Comparison of ENCODE assay signal across 9 cellular contexts in genomic region chr1:243946946-243947345, GRCh38.
DNase-seq lines count a peak whose midpoint lies in the region; ATAC-seq and TF ChIP-seq lines count a peak whose summit lies in the region.
"Had no signal": no experiment of that assay in that cellular context is flagged by ENCODE, and none has a peak within 500 bp of the region (broad histone marks: within the 10 kb centered on the region; RNA-seq: fewer than 3 reads in every experiment).

No MANE protein-coding gene starts in this region.

- intact Hi-C loops in HCT116 (cut with micrococcal nuclease): no loop called here
- intact Hi-C loops in activated CD4-positive, alpha-beta T cell treated with anti-CD3 and anti-CD28 coated beads for 36 hours (cut with DNase I, micrococcal nuclease): loop anchor here (1.0 to 10.0 kb wide), 5 partner anchors 239 to 603 kb away; no protein-coding TSS in a partner anchor

- no peak for TF ChIP-seq POLR2A in HCT116 (IDR thresholded peaks at IDR 0.05; ENCODE audit: borderline replicate concordance, extremely low read depth, insufficient read depth, insufficient read length)

- H3K9me3 Mint-ChIP-seq in CD8-positive, alpha-beta memory T cell: no peaks in the 10 kb centered on the region
- H3K9me3 Mint-ChIP-seq in activated CD4-positive, alpha-beta T cell treated with anti-CD3 and anti-CD28 coated beads for 36 hours (ENCODE audit: low read depth): no peaks in the 10 kb centered on the region

- peak; percentile 40 for TF ChIP-seq RAD21 in HCT116 (IDR thresholded peaks at IDR 0.05; ENCODE audit: low read depth)

- no peak overlapping the region for H2AFZ ChIP-seq in HCT116 (ENCODE audit: low read depth, low read length, poor library complexity, severe bottlenecking)

- H4K20me1 ChIP-seq in HCT116 (ENCODE audit: insufficient read depth): no peaks in the 10 kb centered on the region

- BruUV-seq in HCT116 (replicated peaks; lab: Mats Ljungman, UMichigan): no TSS peak

- POLR2A ChIA-PET in CD8-positive, alpha-beta memory T cell (lab: Charles Lee): no interaction called here
- POLR2A ChIA-PET in HCT116 (lab: Charles Lee): no interaction called here
- POLR2A ChIA-PET in activated CD4-positive, alpha-beta T cell treated with anti-CD3 and anti-CD28 coated beads for 36 hours (lab: Charles Lee): no interaction called here

- no peaks in the 10 kb centered on the region for H3K36me3 ChIP-seq in CD8-positive, alpha-beta memory T cell (ENCODE audit: insufficient read depth, low read length)
- H3K36me3 ChIP-seq in HCT116 (ENCODE audit: control insufficient read depth in 1 of 2, insufficient read depth in 2 of 2, low read length in 2 of 2): no peaks in the 10 kb centered on the region
- H3K36me3 ChIP-seq: thoracic aorta had no signal

- no peak overlapping the region for H3K27ac Mint-ChIP-seq in CD8-positive, alpha-beta memory T cell
- H3K27ac Mint-ChIP-seq in activated CD4-positive, alpha-beta T cell treated with anti-CD3 and anti-CD28 coated beads for 36 hours: no peak overlapping the region

- no peak overlapping the region for H3K4me2 ChIP-seq in HCT116 (ENCODE audit: low read length)

- no peak overlapping the region for H3K4me3 ChIP-seq in CD8-positive, alpha-beta memory T cell (ENCODE audit: low read length)
- no peak overlapping the region for H3K4me3 ChIP-seq in HCT116 (replicated peaks in 1 of 2; ENCODE audit: low read depth in 1 of 2, low read length in 2 of 2)
- no peak overlapping the region for H3K4me3 ChIP-seq in fibroblast of mammary gland (ENCODE audit: control insufficient read depth, low read depth, low read length)
- H3K4me3 ChIP-seq: thoracic aorta had no signal

- no peaks in the 10 kb centered on the region for H3K79me2 ChIP-seq in HCT116 (ENCODE audit: insufficient read depth, low read length)

- H3K4me1 ChIP-seq in CD8-positive, alpha-beta memory T cell (ENCODE audit: insufficient read depth, low read length): no peaks in the 10 kb centered on the region
- H3K4me1 ChIP-seq in HCT116 (ENCODE audit: control insufficient read depth in 1 of 2, insufficient read depth in 2 of 2, low read length in 2 of 2): no peaks in the 10 kb centered on the region

- peaks cover 3 to 18% of the 10 kb centered on the region in 2 donors for H3K27me3 Mint-ChIP-seq in CD8-positive, alpha-beta memory T cell
- peaks cover under 1% of the 10 kb centered on the region for H3K27me3 Mint-ChIP-seq in activated CD4-positive, alpha-beta T cell treated with anti-CD3 and anti-CD28 coated beads for 36 hours

- no peaks in the 10 kb centered on the region for H3K9me2 ChIP-seq in HCT116 (ENCODE audit: insufficient read depth)

- H3K9ac ChIP-seq in HCT116 (ENCODE audit: low read length): no peak overlapping the region

- no peak for ATAC-seq in HCT116
- peak; percentile 74 for ATAC-seq in activated CD4-positive, alpha-beta T cell treated with anti-CD3 and anti-CD28 coated beads for 36 hours
- ATAC-seq in GM18907 (IDR thresholded peaks at IDR 0.05; ENCODE audit: unreplicated experiment): no peak
- no peak for ATAC-seq in GM18517 (IDR thresholded peaks at IDR 0.05; ENCODE audit: unreplicated experiment)

- H3K36me3 Mint-ChIP-seq in CD8-positive, alpha-beta memory T cell: no peaks in the 10 kb centered on the region
- no peaks in the 10 kb centered on the region for H3K36me3 Mint-ChIP-seq in activated CD4-positive, alpha-beta T cell treated with anti-CD3 and anti-CD28 coated beads for 36 hours (ENCODE audit: low read depth)

- no peaks in the 10 kb centered on the region for H3K4me1 Mint-ChIP-seq in CD8-positive, alpha-beta memory T cell
- peaks cover under 1% of the 10 kb centered on the region for H3K4me1 Mint-ChIP-seq in activated CD4-positive, alpha-beta T cell treated with anti-CD3 and anti-CD28 coated beads for 36 hours

- peak in 3 of 5 donors; percentile 22 to 51 (median 24) for DNase-seq in CD8-positive, alpha-beta memory T cell
- no peak for DNase-seq in HCT116 (ENCODE audit: low read depth, low spot score)
- DNase-seq in activated CD4-positive, alpha-beta T cell treated with anti-CD3 and anti-CD28 coated beads for 36 hours: peak; percentile 65
- DNase-seq in fibroblast of mammary gland (ENCODE audit: low read depth): peak; percentile 41
- peak in 2 of 3 donors; percentile 8 to 12 for DNase-seq in stimulated activated CD4-positive, alpha-beta T cell treated with anti-CD3 and anti-CD28 coated beads, TNF-alpha, amount 100 ng/mL, for 1 hour (ENCODE audit: low read depth in 3 of 3, low spot score in 1 of 3)
- no peak for DNase-seq in NCI-H226

- RAD21 ChIA-PET in HCT116 (lab: Charles Lee; ENCODE audit: low non-redundant PET in 1 of 2, low total read pairs in 2 of 2, uncharacterized antibody in 2 of 2, unreplicated experiment in 2 of 2): no interaction called here

- H3K9me3 ChIP-seq in CD8-positive, alpha-beta memory T cell (ENCODE audit: low read length): no peaks in the 10 kb centered on the region
- H3K9me3 ChIP-seq in HCT116 (ENCODE audit: control insufficient read depth in 1 of 2, insufficient read depth in 1 of 2, low read depth in 1 of 2, low read length in 2 of 2): no peaks in the 10 kb centered on the region
- H3K9me3 ChIP-seq: thoracic aorta had no signal

- CTCF ChIA-PET in CD8-positive, alpha-beta memory T cell (lab: Charles Lee): interaction anchor here (0.7 to 1.2 kb wide), 3 partner anchors 55 to 604 kb away, joined by 3 to 4 read pairs (median 3); no protein-coding TSS in a partner anchor
- CTCF ChIA-PET in HCT116 (lab: Charles Lee): no interaction called here
- CTCF ChIA-PET in activated CD4-positive, alpha-beta T cell treated with anti-CD3 and anti-CD28 coated beads for 36 hours (lab: Charles Lee): interaction anchor here (0.6 to 1.2 kb wide), 2 partner anchors 307 to 603 kb away, joined by 3 to 6 read pairs; no protein-coding TSS in a partner anchor

- peak in 2 of 3 experiments; percentile 29 to 40; a peak in 3 of 6 replicates for TF ChIP-seq CTCF in HCT116 (IDR thresholded peaks at IDR 0.05 in 2 of 3, conservative IDR thresholded peaks at IDR 0.05 in 1 of 3; ENCODE audit: borderline replicate concordance in 1 of 3, insufficient read depth in 1 of 3, low read depth in 2 of 3, low read length in 2 of 3)
- peak; percentile 57 for TF ChIP-seq CTCF in fibroblast of mammary gland (conservative IDR thresholded peaks at IDR 0.05; ENCODE audit: control insufficient read depth, insufficient read depth, low read depth, low read length)

- no peak overlapping the region for H3K4me3 Mint-ChIP-seq in CD8-positive, alpha-beta memory T cell
- no peak overlapping the region for H3K4me3 Mint-ChIP-seq in activated CD4-positive, alpha-beta T cell treated with anti-CD3 and anti-CD28 coated beads for 36 hours

- H3K27me3 ChIP-seq in CD8-positive, alpha-beta memory T cell (ENCODE audit: insufficient read depth, low read length, poor library complexity, severe bottlenecking): no peaks in the 10 kb centered on the region
- H3K27me3 ChIP-seq in HCT116 (ENCODE audit: insufficient read depth, low read length): 0 out of 2 replicates have a peak, but pooled peaks cover 10% of the 10 kb centered on the region

- H3K27ac ChIP-seq in CD8-positive, alpha-beta memory T cell (ENCODE audit: low read depth, low read length): no peak overlapping the region
- H3K27ac ChIP-seq in HCT116 (ENCODE audit: low read depth, low read length): no peak overlapping the region
- H3K27ac ChIP-seq: thoracic aorta had no signal

TF ChIP-seq in HCT116, 20 proteins besides CTCF, POLR2A, EP300 and RAD21:
- TF ChIP-seq SP1 (IDR thresholded peaks at IDR 0.05; ENCODE audit: low read depth): no peak
- TF ChIP-seq TCF7L2 (IDR thresholded peaks at IDR 0.05; ENCODE audit: borderline replicate concordance, extremely low read depth, insufficient read depth, insufficient read length): no peak
- TF ChIP-seq ELF1 (IDR thresholded peaks at IDR 0.05; ENCODE audit: borderline replicate concordance, low read depth): no peak

Comparison
In these comparisons a context has a peak if more than half of its experiments do, and no peak if none do; other contexts are left out.
1. DNase-seq: peak in CD8-positive, alpha-beta memory T cell (3 of 5), activated CD4-positive, alpha-beta T cell treated with anti-CD3 and anti-CD28 coated beads for 36 hours (single experiment), fibroblast of mammary gland (single experiment) and stimulated activated CD4-positive, alpha-beta T cell treated with anti-CD3 and anti-CD28 coated beads, TNF-alpha, amount 100 ng/mL, for 1 hour (2 of 3); none in HCT116 (single experiment) and NCI-H226 (single experiment).